13 cellular contexts compared by ENCODE assay signal in the genomic region with DNA sequence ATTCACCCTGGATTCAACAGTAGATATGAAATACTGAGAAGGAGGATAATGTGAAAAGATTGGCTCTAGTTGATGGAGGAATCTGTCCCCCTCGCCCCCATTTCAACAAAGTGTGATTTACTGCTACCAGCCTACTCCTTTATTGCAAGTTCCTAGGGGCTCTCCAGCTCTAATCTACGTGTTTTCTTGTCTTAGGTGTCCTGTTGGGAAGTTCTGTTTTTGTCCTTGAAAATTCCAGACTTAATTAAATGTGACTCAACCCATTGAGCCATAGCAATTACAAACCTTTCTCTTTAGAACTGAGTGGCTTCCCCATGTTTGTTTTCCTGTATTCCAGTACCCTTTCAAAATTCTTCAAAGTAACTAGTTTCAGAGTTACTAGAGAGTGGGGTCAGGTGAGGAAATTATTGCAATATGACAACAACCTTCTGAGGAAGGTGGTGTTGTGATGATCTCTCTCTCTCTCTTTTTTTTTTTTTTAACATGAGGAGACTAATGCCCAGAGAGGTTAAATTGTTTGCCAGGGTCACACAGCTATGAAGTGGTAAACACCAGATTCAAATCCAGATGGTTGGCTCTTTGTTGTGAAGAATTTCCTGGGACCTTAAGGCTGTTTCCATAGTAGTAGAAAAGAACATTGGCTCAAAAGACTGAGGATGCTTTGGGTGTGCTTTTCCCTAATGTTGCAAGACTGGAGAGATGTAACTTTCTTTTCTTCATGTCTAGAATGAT. TPM values are rescaled to one million over a fixed set of nuclear protein-coding genes. Genes with fewer than 3 reads are reported as not detected.
DNase-seq lines count a peak whose midpoint lies in the region; ATAC-seq and TF ChIP-seq lines count a peak whose summit lies in the region.
"Had no signal": no experiment of that assay in that cellular context is flagged by ENCODE, and none has a peak within 500 bp of the region (broad histone marks: within the 10 kb centered on the region; RNA-seq: fewer than 3 reads in every experiment).

No MANE protein-coding gene starts in this region.

- H4K20me1 ChIP-seq in PC-9 (ENCODE audit: insufficient read depth) (no peaks in the 10 kb centered on the region; the same call in 1 of the 2 replicates), fibroblast of lung (ENCODE audit: control insufficient read depth, extremely low read depth, insufficient read depth, low read length) (no peaks in the 10 kb centered on the region)

- H3K9me3 ChIP-seq in PC-9 (ENCODE audit: insufficient read depth, low read depth): no peaks in the 10 kb centered on the region
- H3K9me3 ChIP-seq in fibroblast of lung (ENCODE audit: control insufficient read depth, insufficient read depth, low read depth, low read length): no peaks in the 10 kb centered on the region
- no peaks in the 10 kb centered on the region for H3K9me3 ChIP-seq in psoas muscle

- H3K4me3 Mint-ChIP-seq in activated T-helper 2 cell treated with anti-CD3 and anti-CD28 coated beads, Interferon-gamma antibody, Interleukin-2, Interleukin-4, amounts not matched to agents 10 μg/mL and 5 μg/mL and 100 μg/mL, durations not matched to agents 14 hours and 24 hours and 36 hours (ENCODE audit: low read depth): no peak overlapping the region
- H3K4me3 Mint-ChIP-seq: activated CD4-positive, alpha-beta T cell treated with anti-CD3 and anti-CD28 coated beads, Interleukin-2, amount 10 ng/mL, durations not matched to agents 7 days and 5 days had no signal

- peaks cover 17% of the 10 kb centered on the region for H3K4me1 Mint-ChIP-seq in activated T-helper 2 cell treated with anti-CD3 and anti-CD28 coated beads, Interferon-gamma antibody, Interleukin-2, Interleukin-4, amounts not matched to agents 10 μg/mL and 5 μg/mL and 100 μg/mL, durations not matched to agents 14 hours and 24 hours and 36 hours (ENCODE audit: low read depth)

- peaks cover under 1% of the 10 kb centered on the region for H3K9me3 Mint-ChIP-seq in activated T-helper 2 cell treated with anti-CD3 and anti-CD28 coated beads, Interferon-gamma antibody, Interleukin-2, Interleukin-4, amounts not matched to agents 10 μg/mL and 5 μg/mL and 100 μg/mL, durations not matched to agents 14 hours and 24 hours and 36 hours
- H3K9me3 Mint-ChIP-seq: activated CD4-positive, alpha-beta T cell treated with anti-CD3 and anti-CD28 coated beads, Interleukin-2, amount 10 ng/mL, durations not matched to agents 7 days and 5 days had no signal

- no peaks in the 10 kb centered on the region for H3K9me2 ChIP-seq in PC-9 (ENCODE audit: insufficient read depth)

- peaks cover 36% of the 10 kb centered on the region for H3K4me1 ChIP-seq in PC-9 (replicated peaks; ENCODE audit: insufficient read depth)
- peaks cover 34% of the 10 kb centered on the region for H3K4me1 ChIP-seq in fibroblast of lung (ENCODE audit: control insufficient read depth, extremely low read depth, insufficient read depth, low read length)
- H3K4me1 ChIP-seq in psoas muscle: no peaks in the 10 kb centered on the region

- ATAC-seq in psoas muscle (no peak), GM18520 (IDR thresholded peaks at IDR 0.05; ENCODE audit: unreplicated experiment) (no peak), GM18858 (IDR thresholded peaks at IDR 0.05; ENCODE audit: unreplicated experiment) (no peak), GM21423 (IDR thresholded peaks at IDR 0.05; ENCODE audit: unreplicated experiment) (no peak)

- H2AFZ ChIP-seq in PC-9 (no peak overlapping the region), fibroblast of lung (ENCODE audit: low read length) (no peak overlapping the region)
- H2AFZ ChIP-seq: parathyroid adenoma had no signal

- no peak overlapping the region for H3K9ac ChIP-seq in fibroblast of lung (ENCODE audit: insufficient read depth, low read length)
- H3K9ac ChIP-seq: parathyroid adenoma had no signal

- CTCF ChIA-PET in PC-9 (lab: Charles Lee): no interaction called here

- H3K79me2 ChIP-seq in PC-9 (ENCODE audit: low read depth) (peaks cover 6% of the 10 kb centered on the region; the same call in 1 of the 2 replicates), fibroblast of lung (ENCODE audit: control insufficient read depth, insufficient read depth, low read length) (peaks cover 41% of the 10 kb centered on the region)
- H3K79me2 ChIP-seq: parathyroid adenoma had no signal

- TF ChIP-seq CTCF in PC-9 (conservative IDR thresholded peaks at IDR 0.05): no peak
- no peak for TF ChIP-seq CTCF in fibroblast of lung (conservative IDR thresholded peaks at IDR 0.05 in 1 of 2, IDR thresholded peaks at IDR 0.05 in 1 of 2; ENCODE audit: low read depth in 1 of 2, low read length in 2 of 2)
- no peak for TF ChIP-seq CTCF in psoas muscle (IDR thresholded peaks at IDR 0.05)

- H3K27me3 Mint-ChIP-seq in activated T-helper 2 cell treated with anti-CD3 and anti-CD28 coated beads, Interferon-gamma antibody, Interleukin-2, Interleukin-4, amounts not matched to agents 10 μg/mL and 5 μg/mL and 100 μg/mL, durations not matched to agents 14 hours and 24 hours and 36 hours (ENCODE audit: low read depth): peaks cover 13% of the 10 kb centered on the region

- intact Hi-C loops in PC-9 (cut with micrococcal nuclease; ENCODE audit: unreplicated experiment): no loop called here
- intact Hi-C loops in psoas muscle (cut with DNase I): loop anchor here in 1 of 2 donors (5.0 to 10.0 kb wide), 2 partner anchors 74 to 89 kb away; no protein-coding TSS in a partner anchor
- intact Hi-C loops in activated T-helper 2 cell treated with anti-CD3 and anti-CD28 coated beads, Interferon-gamma antibody, Interleukin-2, Interleukin-4, amounts not matched to agents 10 μg/mL and 5 μg/mL and 100 μg/mL, durations not matched to agents 14 hours and 24 hours and 36 hours (cut with micrococcal nuclease): loop anchor here (5.0 kb wide), 1 partner anchor 104 kb away; no protein-coding TSS in a partner anchor

- peak overlapping the region; percentile 82 for H3K4me2 ChIP-seq in PC-9
- peak overlapping the region; percentile 51 for H3K4me2 ChIP-seq in fibroblast of lung (ENCODE audit: extremely low read depth, insufficient read depth, low read length)

- no peak overlapping the region for H3K27ac ChIP-seq in PC-9
- peak overlapping the region; percentile 63 for H3K27ac ChIP-seq in fibroblast of lung (ENCODE audit: insufficient read depth, low read length)
- no peak overlapping the region for H3K27ac ChIP-seq in psoas muscle
- H3K27ac ChIP-seq: parathyroid adenoma had no signal

- 75 to 88% (median 86%) methylated on average over 2 of the region's 2 CpGs for WGBS in psoas muscle, 3 donors

- POLR2A ChIA-PET in PC-9 (lab: Charles Lee; ENCODE audit: unreplicated experiment): no interaction called here

- peak; percentile 37 for DNase-seq in ELR (ENCODE audit: low read depth)
- no peak for DNase-seq in PC-9
- DNase-seq in fibroblast of lung (ENCODE audit: low read depth in 2 of 2): no peak
- DNase-seq in psoas muscle: no peak
- DNase-seq in activated T-helper 2 cell treated with anti-CD3 and anti-CD28 coated beads, Interferon-gamma antibody, Interleukin-2, Interleukin-4, amounts not matched to agents 10 μg/mL and 5 μg/mL and 100 μg/mL, durations not matched to agents 14 hours and 24 hours and 36 hours (ENCODE audit: low spot score): no peak
- DNase-seq: activated CD4-positive, alpha-beta T cell treated with anti-CD3 and anti-CD28 coated beads, Interleukin-2, amount 10 ng/mL, durations not matched to agents 7 days and 5 days; NCI-H1105 treated with DMSO at 0.1 percent for 48 hours; NCI-H510A had no signal

- peaks cover 22% of the 10 kb centered on the region for H3F3A ChIP-seq in PC-9 (ENCODE audit: insufficient read depth, low read depth)

- H3K27me3 ChIP-seq in PC-9 (ENCODE audit: insufficient read depth, low read depth): no peaks in the 10 kb centered on the region
- no peaks in the 10 kb centered on the region for H3K27me3 ChIP-seq in fibroblast of lung (ENCODE audit: control insufficient read depth, insufficient read depth, low read length)
- H3K27me3 ChIP-seq in psoas muscle (ENCODE audit: insufficient read depth in 3 of 3, low read length in 2 of 3): no peaks in the 10 kb centered on the region
- H3K27me3 ChIP-seq: brain microvascular endothelial cell had no signal

- no peak overlapping the region for H3K27ac Mint-ChIP-seq in activated T-helper 2 cell treated with anti-CD3 and anti-CD28 coated beads, Interferon-gamma antibody, Interleukin-2, Interleukin-4, amounts not matched to agents 10 μg/mL and 5 μg/mL and 100 μg/mL, durations not matched to agents 14 hours and 24 hours and 36 hours
- H3K27ac Mint-ChIP-seq: activated CD4-positive, alpha-beta T cell treated with anti-CD3 and anti-CD28 coated beads, Interleukin-2, amount 10 ng/mL, durations not matched to agents 7 days and 5 days had no signal

- H3K4me3 ChIP-seq in PC-9 (no peak overlapping the region), fibroblast of lung (replicated peaks in 1 of 4; ENCODE audit: control extremely low read depth in 1 of 4, insufficient read depth in 1 of 4, low read depth in 3 of 4, low read length in 4 of 4) (no peak overlapping the region), psoas muscle (peak overlapping the region; percentile 71)

- no peaks in the 10 kb centered on the region for H3K36me3 ChIP-seq in PC-9 (ENCODE audit: low read depth)
- H3K36me3 ChIP-seq in fibroblast of lung (ENCODE audit: control insufficient read depth, insufficient read depth, low read length): no peaks in the 10 kb centered on the region
- H3K36me3 ChIP-seq in psoas muscle (ENCODE audit: insufficient read depth in 1 of 2, low read depth in 1 of 2): no peaks in the 10 kb centered on the region
- H3K36me3 ChIP-seq: brain microvascular endothelial cell had no signal

- BruUV-seq in PC-9 (replicated peaks; lab: Mats Ljungman, UMichigan): no TSS peak

- no peaks in the 10 kb centered on the region for H3K36me3 Mint-ChIP-seq in activated T-helper 2 cell treated with anti-CD3 and anti-CD28 coated beads, Interferon-gamma antibody, Interleukin-2, Interleukin-4, amounts not matched to agents 10 μg/mL and 5 μg/mL and 100 μg/mL, durations not matched to agents 14 hours and 24 hours and 36 hours (ENCODE audit: low read depth)

RNA-seq across cellular contexts. Expression of a gene that starts 3.5 kb away (rescaled TPM):
- 2.1 and 2.6 TPM in 2 replicates for total RNA-seq in PC-9 (2021)
- total RNA-seq in fibroblast of lung: 16.2 and 17.2 TPM in 2 replicates
- 21.4 and 21.9 TPM in 2 replicates for polyA plus RNA-seq in fibroblast of lung
- polyA plus RNA-seq in fibroblast of lung (2012): 13.4 and 13.7 TPM in 2 replicates
- 8.5 and 12.2 TPM in 2 replicates for polyA minus RNA-seq in fibroblast of lung (ENCODE audit: low replicate concordance)
- total RNA-seq in psoas muscle: 1 to 10 TPM; 3.9 to 6.8 (median 5.2) TPM
- 1 to 10 TPM in 2 of 3 donors, under 1 TPM in 1; 0.93 to 1.3 (median 1.3) TPM for polyA plus RNA-seq in psoas muscle
- total RNA-seq in activated T-helper 2 cell treated with anti-CD3 and anti-CD28 coated beads, Interferon-gamma antibody, Interleukin-2, Interleukin-4, amounts not matched to agents 10 μg/mL and 5 μg/mL and 100 μg/mL, durations not matched to agents 14 hours and 24 hours and 36 hours: 2.2 TPM in 2 replicates
